Comparison of ENCODE assay signal across 1 cellular context in the genomic region with DNA sequence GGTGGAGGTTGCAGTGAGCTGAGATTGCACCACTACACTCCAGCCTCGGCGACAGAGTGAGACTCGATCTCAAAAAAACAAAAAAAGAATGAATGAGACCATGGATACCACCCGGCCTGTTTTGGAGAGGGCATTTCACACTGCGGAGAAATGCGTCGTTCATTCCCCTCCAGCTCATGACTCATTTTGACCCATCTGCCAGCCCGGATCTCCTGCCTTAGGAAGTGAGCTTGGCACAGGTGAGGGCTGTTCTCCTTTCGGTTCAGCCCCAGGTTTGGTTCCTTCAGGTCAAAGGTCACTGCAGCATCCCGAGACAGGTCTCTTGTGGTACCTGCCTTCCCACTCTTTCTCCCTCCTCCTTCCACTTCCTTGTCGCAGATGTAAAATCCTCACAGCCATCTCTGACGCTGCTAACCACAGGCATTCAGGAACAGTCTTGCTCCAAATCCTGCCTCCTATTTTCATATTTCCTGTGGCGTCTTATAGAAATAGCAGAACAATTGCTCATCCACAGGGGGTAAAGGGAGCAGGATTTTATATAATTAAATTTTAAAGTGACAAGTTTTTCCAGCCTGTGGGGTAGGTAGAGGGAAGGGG.
TF ChIP-seq lines count a peak whose summit lies in the region.

No MANE protein-coding gene starts in this region.

TF ChIP-seq in WTC11, 78 proteins besides CTCF, POLR2A, EP300 and RAD21 (continued from another document):
- no peak for TF ChIP-seq TEAD1 (CRISPR knock-in tag; IDR thresholded peaks at IDR 0.05)
- no peak for TF ChIP-seq HMGA2 (CRISPR knock-in tag; IDR thresholded peaks at IDR 0.05)
- TF ChIP-seq MXD4 (CRISPR knock-in tag; IDR thresholded peaks at IDR 0.05; ENCODE audit: borderline replicate concordance) = no peak
TF ChIP-seq in WTC11: peak in this region for 0.
